ENCODE assay signal across 1 cellular context in genomic region chr1:85470130-85470529, GRCh38. TPM values are rescaled to one million over a fixed set of nuclear protein-coding genes. Genes with fewer than 3 reads are reported as not detected.
"Had no signal": no experiment of that assay in that cellular context is flagged by ENCODE, and none has a peak within 500 bp of the region (broad histone marks: within the 10 kb centered on the region; RNA-seq: fewer than 3 reads in every experiment).

No MANE protein-coding gene starts in this region.

RNA-seq across cellular contexts. Expression of gene DDAH1, which starts 5.2 kb away (rescaled TPM):
- total RNA-seq: OCI-LY7 had no signal
